Comparison of ENCODE assay signal across 8 cellular contexts in genomic region chr5:51960617-51961115, GRCh38.
A peak's percentile ranks its signal among the peaks of the same experiment; 100 is the strongest.
DNase-seq lines count a peak whose midpoint lies in the region; ATAC-seq and TF ChIP-seq lines count a peak whose summit lies in the region.

No MANE protein-coding gene starts in this region.

- intact Hi-C loops in PC-3 (cut with micrococcal nuclease), result loop anchor here (1.0 to 2.0 kb wide), 8 partner anchors 46 to 997 kb away; partner anchors contain the start of gene ISL1

- H3K36me3 ChIP-seq in HEK293 (ENCODE audit: control insufficient read depth in 2 of 2, insufficient read depth in 1 of 2, low read length in 2 of 2) (no peaks in the 10 kb centered on the region), PC-3 (ENCODE audit: low read depth, low read length) (no peaks in the 10 kb centered on the region)

- H3K4me3 ChIP-seq in HEK293 (ENCODE audit: low read depth, low read length) (no peak overlapping the region), PC-3 (ENCODE audit: low read length) (no peak overlapping the region)

- H3K4me1 ChIP-seq in HEK293 (ENCODE audit: control insufficient read depth, insufficient read depth, low read length) (no peaks in the 10 kb centered on the region), PC-3 (ENCODE audit: insufficient read depth, low read length) (peaks cover 7% of the 10 kb centered on the region), foreskin keratinocyte (no peaks in the 10 kb centered on the region)

- no peaks in the 10 kb centered on the region for H3F3A ChIP-seq in PC-3 (ENCODE audit: low read length, unreplicated experiment)

- DNase-seq in ACHN (peak; percentile 46), PC-3 (peak; percentile 60), foreskin keratinocyte (peak; percentile 9 to 48), NCI-H2196 treated with DMSO at 0.1 percent for 48 hours (lab: John Stamatoyannopoulos, UW; ENCODE audit: unreplicated experiment) (no peak), germinal center (ENCODE audit: low spot score) (no peak), NCI-H187 (lab: John Stamatoyannopoulos, UW) (no peak)
- no peak for DNase-seq in activated CD8-positive, alpha-beta memory T cell treated with anti-CD3 and anti-CD28 coated beads, Interleukin-2, amount 50 U/mL, for 4 hours

- no TSS peak for BruUV-seq in PC-3 (replicated peaks; lab: Mats Ljungman, UMichigan)

- H3K9me2 ChIP-seq in PC-3 (replicated peaks; ENCODE audit: low read length), result no peaks in the 10 kb centered on the region

- CTCF ChIA-PET in HEK293 (lab: Yijun Ruan, JAX), result interaction anchor here (0.6 to 1.0 kb wide), 7 partner anchors 22 to 1049 kb away, joined by 3 to 5 read pairs (median 3); no protein-coding TSS in a partner anchor
- CTCF ChIA-PET in PC-3 (lab: Charles Lee), result interaction anchor here (0.6 kb wide), 1 partner anchor 467 kb away, joined by 3 read pairs; no protein-coding TSS in a partner anchor

- H3K27ac ChIP-seq in HEK293 (ENCODE audit: extremely low read depth, low read depth, low read length) (no peak overlapping the region), PC-3 (ENCODE audit: low read length) (no peak overlapping the region), foreskin keratinocyte (no peak overlapping the region)

- POLR2A ChIA-PET in HEK293 (lab: Yijun Ruan, JAX) (no interaction called here), PC-3 (lab: Charles Lee; ENCODE audit: unreplicated experiment) (no interaction called here)

- H3K79me2 ChIP-seq in PC-3 (ENCODE audit: low read length), result no peaks in the 10 kb centered on the region

- H2AFZ ChIP-seq in PC-3 (ENCODE audit: low read length), result peak overlapping the region; percentile 58; the same call in 1 of the 2 replicates

- H3K4me2 ChIP-seq in PC-3 (ENCODE audit: low read length), result peak overlapping the region; percentile 41; the same call in 1 of the 2 replicates

- TF ChIP-seq CTCF in HEK293 (tag by site-specific recombination; IDR thresholded peaks at IDR 0.05) (no peak), PC-3 (conservative IDR thresholded peaks at IDR 0.05; ENCODE audit: low read depth, low read length) (peak; percentile 78), foreskin keratinocyte (conservative IDR thresholded peaks at IDR 0.05) (peak; percentile 90)

- H4K20me1 ChIP-seq in PC-3 (ENCODE audit: low read length), result no peaks in the 10 kb centered on the region

- ATAC-seq in PC-3, result peak; percentile 87
- ATAC-seq in foreskin keratinocyte, result peak; percentile 73

- H3K27me3 ChIP-seq in PC-3 (ENCODE audit: low read length) (no peaks in the 10 kb centered on the region), foreskin keratinocyte (no peaks in the 10 kb centered on the region)

- H3K9me3 ChIP-seq in HEK293 (ENCODE audit: control insufficient read depth, insufficient read depth, low read depth, low read length) (no peaks in the 10 kb centered on the region), PC-3 (ENCODE audit: low read length) (no peaks in the 10 kb centered on the region)

- H3K9ac ChIP-seq in PC-3 (ENCODE audit: low read length), result no peak overlapping the region

- in situ Hi-C loops in ACHN (cut with HindIII; ENCODE audit: low pct_ligation_motif_present, low pct_unique_long_range_greater_than_20kb, low sequenced_read_pairs), result no loop called here

TF ChIP-seq in HEK293, 187 proteins besides CTCF, POLR2A, EP300 and RAD21:
- TF ChIP-seq BCL11A (tag by site-specific recombination; IDR thresholded peaks at IDR 0.05; ENCODE audit: low read depth) (no peak), ZNF664 (tag by site-specific recombination; IDR thresholded peaks at IDR 0.05) (no peak), ZNF404 (tag by site-specific recombination; IDR thresholded peaks at IDR 0.05) (no peak), ZNF654 (tag by site-specific recombination; IDR thresholded peaks at IDR 0.05; ENCODE audit: low read depth) (peak; percentile 80)
TF ChIP-seq in HEK293: peak in this region for 1.

Comparison
In these comparisons a context has a peak if more than half of its experiments do, and no peak if none do; other contexts are left out.
1. DNase-seq: peak in ACHN (single experiment), PC-3 (single experiment) and foreskin keratinocyte (2 of 2); none in activated CD8-positive, alpha-beta memory T cell treated with anti-CD3 and anti-CD28 coated beads, Interleukin-2, amount 50 U/mL, for 4 hours (single experiment), NCI-H2196 treated with DMSO at 0.1 percent for 48 hours (single experiment), germinal center (single experiment) and NCI-H187 (0 of 2).